Comparison of ENCODE assay signal across 10 cellular contexts in the genomic region with DNA sequence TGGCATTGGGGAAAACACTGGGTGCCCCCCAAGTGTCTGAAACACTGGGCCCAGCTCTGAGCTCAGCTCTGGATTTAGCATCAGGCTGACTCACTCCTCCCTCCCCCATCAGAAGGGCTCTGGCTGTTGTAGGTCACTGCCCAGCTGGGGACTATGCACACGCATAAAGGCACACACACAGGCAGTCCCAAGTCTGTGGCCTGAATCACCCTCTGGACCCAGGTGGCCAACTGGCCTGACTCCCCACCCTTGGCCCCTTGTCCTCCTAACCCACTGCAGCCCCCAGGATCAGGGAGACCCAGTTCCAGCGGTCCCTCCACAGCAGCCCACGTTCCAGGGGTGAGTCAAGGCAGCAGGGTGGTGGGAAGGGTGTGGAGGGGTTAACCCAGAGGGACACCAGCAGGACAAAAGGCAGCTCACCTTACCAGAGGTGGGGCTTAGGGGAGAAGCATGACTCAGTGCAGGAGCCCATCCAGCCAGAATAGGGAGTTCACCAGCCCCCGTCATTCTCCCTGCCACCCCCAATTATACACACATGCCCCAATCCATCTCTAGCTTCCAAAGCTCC. TPM values are rescaled to one million over a fixed set of nuclear protein-coding genes. Genes with fewer than 3 reads are reported as not detected.
DNase-seq lines count a peak whose midpoint lies in the region; ATAC-seq lines count a peak whose summit lies in the region.
"Had no signal": no experiment of that assay in that cellular context is flagged by ENCODE, and none has a peak within 500 bp of the region (broad histone marks: within the 10 kb centered on the region; RNA-seq: fewer than 3 reads in every experiment).

No MANE protein-coding gene starts in this region.

- POLR2A ChIA-PET in activated naive CD8-positive, alpha-beta T cell treated with anti-CD3 and anti-CD28 coated beads, Interleukin-2, amount 10 ng/mL, durations not matched to agents 7 days and 5 days (lab: Charles Lee) = interaction anchor here (0.5 to 6.6 kb wide), 4 partner anchors 7 to 20 kb away, joined by 3 to 51 read pairs (median 10); no protein-coding TSS in a partner anchor

- H3K27ac Mint-ChIP-seq in activated naive CD8-positive, alpha-beta T cell treated with anti-CD3 and anti-CD28 coated beads, Interleukin-2, amount 10 ng/mL, durations not matched to agents 7 days and 5 days = peak overlapping the region; percentile 50
- H3K27ac Mint-ChIP-seq in activated naive CD8-positive, alpha-beta T cell treated with anti-CD3 and anti-CD28 coated beads for 36 hours = no peak overlapping the region

- no peak overlapping the region for H3K4me3 Mint-ChIP-seq in activated naive CD8-positive, alpha-beta T cell treated with anti-CD3 and anti-CD28 coated beads, Interleukin-2, amount 10 ng/mL, durations not matched to agents 7 days and 5 days
- no peak overlapping the region for H3K4me3 Mint-ChIP-seq in activated naive CD8-positive, alpha-beta T cell treated with anti-CD3 and anti-CD28 coated beads for 36 hours

- peaks cover 4% of the 10 kb centered on the region for H3K36me3 Mint-ChIP-seq in activated naive CD8-positive, alpha-beta T cell treated with anti-CD3 and anti-CD28 coated beads, Interleukin-2, amount 10 ng/mL, durations not matched to agents 7 days and 5 days
- H3K36me3 Mint-ChIP-seq in activated naive CD8-positive, alpha-beta T cell treated with anti-CD3 and anti-CD28 coated beads for 36 hours = no peaks in the 10 kb centered on the region

- H3K27me3 ChIP-seq in aorta (ENCODE audit: control insufficient read depth in 1 of 2, insufficient read depth in 2 of 2, low read length in 1 of 2) = no peaks in the 10 kb centered on the region

- H3K4me1 Mint-ChIP-seq in activated naive CD8-positive, alpha-beta T cell treated with anti-CD3 and anti-CD28 coated beads, Interleukin-2, amount 10 ng/mL, durations not matched to agents 7 days and 5 days = peaks cover 29% of the 10 kb centered on the region
- H3K4me1 Mint-ChIP-seq in activated naive CD8-positive, alpha-beta T cell treated with anti-CD3 and anti-CD28 coated beads for 36 hours = peaks cover 26% of the 10 kb centered on the region

- H3K27ac ChIP-seq in caudate nucleus (ENCODE audit: low read depth, low read length) (peak overlapping the region; percentile 79), aorta (ENCODE audit: low read depth in 1 of 2, low read length in 2 of 2) (peak overlapping the region; percentile 88 to 95)

- 25 to 32% methylated on average over 4 of the region's 4 CpGs for WGBS in aorta, 2 donors

- no peaks in the 10 kb centered on the region for H3K9me3 ChIP-seq in aorta (ENCODE audit: control insufficient read depth, low read length)

- no peaks in the 10 kb centered on the region for H3K27me3 Mint-ChIP-seq in activated naive CD8-positive, alpha-beta T cell treated with anti-CD3 and anti-CD28 coated beads, Interleukin-2, amount 10 ng/mL, durations not matched to agents 7 days and 5 days
- H3K27me3 Mint-ChIP-seq in activated naive CD8-positive, alpha-beta T cell treated with anti-CD3 and anti-CD28 coated beads for 36 hours = no peaks in the 10 kb centered on the region

- H3K9me3 Mint-ChIP-seq in activated naive CD8-positive, alpha-beta T cell treated with anti-CD3 and anti-CD28 coated beads, Interleukin-2, amount 10 ng/mL, durations not matched to agents 7 days and 5 days = no peaks in the 10 kb centered on the region
- H3K9me3 Mint-ChIP-seq in activated naive CD8-positive, alpha-beta T cell treated with anti-CD3 and anti-CD28 coated beads for 36 hours = no peaks in the 10 kb centered on the region

- ATAC-seq in activated naive CD8-positive, alpha-beta T cell treated with anti-CD3 and anti-CD28 coated beads, Interleukin-2, amount 10 ng/mL, durations not matched to agents 7 days and 5 days (ENCODE audit: low read depth) = peak; percentile 24
- ATAC-seq in aorta (ENCODE audit: low FRiP score) = peak; percentile 91
- ATAC-seq in HG03439 (IDR thresholded peaks at IDR 0.05; ENCODE audit: unreplicated experiment) = no peak
- no peak for ATAC-seq in GM21717 (IDR thresholded peaks at IDR 0.05; ENCODE audit: unreplicated experiment)
- ATAC-seq in GM18907 (IDR thresholded peaks at IDR 0.05; ENCODE audit: unreplicated experiment) = no peak

- no peaks in the 10 kb centered on the region for H3K36me3 ChIP-seq in aorta (ENCODE audit: control insufficient read depth in 1 of 2, insufficient read depth in 2 of 2, low read length in 1 of 2)

- H3K4me1 ChIP-seq in aorta (ENCODE audit: control insufficient read depth in 1 of 2, insufficient read depth in 2 of 2, low read length in 2 of 2) = peaks cover 0 to 2% of the 10 kb centered on the region in 2 donors

- intact Hi-C loops in aorta (cut with DNase I) = no loop called here

- no peak for DNase-seq in activated naive CD8-positive, alpha-beta T cell treated with anti-CD3 and anti-CD28 coated beads, Interleukin-2, amount 10 ng/mL, durations not matched to agents 7 days and 5 days
- no peak for DNase-seq in activated naive CD8-positive, alpha-beta T cell treated with anti-CD3 and anti-CD28 coated beads for 36 hours
- DNase-seq in caudate nucleus (lab: John Stamatoyannopoulos, UW) (peak in 28 of 61 donors; percentile 14 to 68 (median 45)), islet precursor cell (peak; percentile 87), aorta (peak; percentile 73 to 87)
- DNase-seq: activated CD8-positive, alpha-beta memory T cell treated with anti-CD3 and anti-CD28 coated beads, Interleukin-2, amount 50 U/mL, for 4 hours; NCI-H2029 had no signal

- no peak overlapping the region for H3K4me3 ChIP-seq in aorta (ENCODE audit: low read length in 2 of 2)

RNA-seq across cellular contexts. Expression of gene MYO18A, which starts 47.0 kb away (rescaled TPM):
- total RNA-seq in activated naive CD8-positive, alpha-beta T cell treated with anti-CD3 and anti-CD28 coated beads, Interleukin-2, amount 10 ng/mL, durations not matched to agents 7 days and 5 days = 10 to 100 TPM; 79.7 to 80.6 TPM
- total RNA-seq in activated naive CD8-positive, alpha-beta T cell treated with anti-CD3 and anti-CD28 coated beads for 36 hours = 10 to 100 TPM; 23.6 to 24.2 TPM
- total RNA-seq in aorta = 100 to 1,000 TPM; 102 to 116 TPM
- 100 to 1,000 TPM in 1 of 2 donors, 10 to 100 TPM in 1; 17.4 to 107 TPM for polyA plus RNA-seq in aorta

Comparison
In these comparisons a context has a peak if more than half of its experiments do, and no peak if none do; other contexts are left out.
1. ATAC-seq: peak in activated naive CD8-positive, alpha-beta T cell treated with anti-CD3 and anti-CD28 coated beads, Interleukin-2, amount 10 ng/mL, durations not matched to agents 7 days and 5 days (single experiment) and aorta (single experiment); none in HG03439 (single experiment), GM21717 (single experiment) and GM18907 (single experiment).
2. DNase-seq: peak in islet precursor cell (single experiment) and aorta (2 of 2); none in activated naive CD8-positive, alpha-beta T cell treated with anti-CD3 and anti-CD28 coated beads, Interleukin-2, amount 10 ng/mL, durations not matched to agents 7 days and 5 days (single experiment) and activated naive CD8-positive, alpha-beta T cell treated with anti-CD3 and anti-CD28 coated beads for 36 hours (single experiment).